8 cellular contexts compared by ENCODE assay signal in genomic region chr7:121395494-121395960, GRCh38. TPM values are rescaled to one million over a fixed set of nuclear protein-coding genes. Genes with fewer than 3 reads are reported as not detected.
A peak's percentile ranks its signal among the peaks of the same experiment; 100 is the strongest.
DNase-seq lines count a peak whose midpoint lies in the region; ATAC-seq lines count a peak whose summit lies in the region.

No MANE protein-coding gene starts in this region.

- DNase-seq in CD1c-positive myeloid dendritic cell (ENCODE audit: extremely low spot score), result peak; percentile 7
- peak; percentile 19 for DNase-seq in SK-MEL-5 (ENCODE audit: low read depth, low spot score)
- peak; percentile 56 for DNase-seq in astrocyte of the hippocampus (ENCODE audit: low read depth, low spot score)
- peak; percentile 27 for DNase-seq in iris pigment epithelial cell (ENCODE audit: low read depth)
- peak; percentile 16 for DNase-seq in stimulated activated CD4-positive, alpha-beta T cell treated with anti-CD3 and anti-CD28 coated beads, Interleukin-2, amount 100 ng/mL, for 4 hours (ENCODE audit: low read depth)
- no peak for DNase-seq in NCI-H1930 (lab: John Stamatoyannopoulos, UW)

- in situ Hi-C loops in SK-MEL-5 (cut with HindIII; ENCODE audit: low pct_unique_long_range_greater_than_20kb, low sequenced_read_pairs), result no loop called here

- ATAC-seq in GM19043 (IDR thresholded peaks at IDR 0.05; ENCODE audit: low read depth, unreplicated experiment), result peak; percentile 0
- ATAC-seq in HG03354 (IDR thresholded peaks at IDR 0.05; ENCODE audit: poor library complexity, severe bottlenecking, unreplicated experiment), result peak; percentile 51

RNA-seq across cellular contexts. Expression of gene FAM3C, which starts 0.6 kb away (rescaled TPM):
- 56.7 and 63.1 TPM in 2 replicates for total RNA-seq in SK-MEL-5 (2014; rRNA removed; shearing (Covaris generic))
- 85.3 and 92.6 TPM in 2 replicates for polyA plus RNA-seq in SK-MEL-5 (2015; cell fraction: cytosol; rRNA removed)
- 57.3 and 67.5 TPM in 2 replicates for polyA plus RNA-seq in SK-MEL-5 (2015; cell fraction: nucleus; rRNA removed)

Comparison
In these comparisons a context has a peak if more than half of its experiments do, and no peak if none do; other contexts are left out.
1. DNase-seq: peak in CD1c-positive myeloid dendritic cell (single experiment), SK-MEL-5 (single experiment), astrocyte of the hippocampus (single experiment), iris pigment epithelial cell (single experiment) and stimulated activated CD4-positive, alpha-beta T cell treated with anti-CD3 and anti-CD28 coated beads, Interleukin-2, amount 100 ng/mL, for 4 hours (single experiment); none in NCI-H1930 (0 of 2).